In genomic region chr7:157271315-157271990, GRCh38 we compare ENCODE assay signal across 10 cellular contexts.
DNase-seq lines count a peak whose midpoint lies in the region; ATAC-seq and TF ChIP-seq lines count a peak whose summit lies in the region.
"Had no signal": no experiment of that assay in that cellular context is flagged by ENCODE, and none has a peak within 500 bp of the region (broad histone marks: within the 10 kb centered on the region; RNA-seq: fewer than 3 reads in every experiment).

No MANE protein-coding gene starts in this region.

- no peak overlapping the region for H3K4me3 ChIP-seq in PC-3 (ENCODE audit: low read length)
- no peak overlapping the region for H3K4me3 ChIP-seq in esophagus muscularis mucosa
- H3K4me3 ChIP-seq in psoas muscle, result no peak overlapping the region

- DNase-seq in PC-3, result no peak
- no peak for DNase-seq in esophagus muscularis mucosa (ENCODE audit: extremely low spot score)
- no peak for DNase-seq in psoas muscle
- DNase-seq: activated B cell treated with CpG ODN at 0.5 μM for 24 hours, DND-41 had no signal

- no peaks in the 10 kb centered on the region for H3K79me2 ChIP-seq in PC-3 (ENCODE audit: low read length)

- no peak for TF ChIP-seq POLR2A in esophagus muscularis mucosa (IDR thresholded peaks at IDR 0.05; ENCODE audit: low read depth)

- peaks cover 13% of the 10 kb centered on the region for H3K36me3 ChIP-seq in PC-3 (ENCODE audit: low read depth, low read length)
- peaks cover 22 to 50% (median 44%) of the 10 kb centered on the region in 4 donors for H3K36me3 ChIP-seq in esophagus muscularis mucosa
- peaks cover 3 to 45% of the 10 kb centered on the region in 2 donors for H3K36me3 ChIP-seq in psoas muscle (ENCODE audit: insufficient read depth in 1 of 2, low read depth in 1 of 2)

- no peak overlapping the region for H3K4me2 ChIP-seq in PC-3 (ENCODE audit: low read length)

- ATAC-seq in PC-3 (no peak; the same call in 1 of the 2 replicates), psoas muscle (no peak), HG03439 (IDR thresholded peaks at IDR 0.05; ENCODE audit: unreplicated experiment) (no peak), GM21619 (IDR thresholded peaks at IDR 0.05; ENCODE audit: unreplicated experiment) (no peak), HG02571 (IDR thresholded peaks at IDR 0.05; ENCODE audit: unreplicated experiment) (no peak), HG03521 (IDR thresholded peaks at IDR 0.05; ENCODE audit: unreplicated experiment) (no peak)

- CTCF ChIA-PET in PC-3 (lab: Charles Lee), result interaction anchor here (0.6 kb wide), 1 partner anchor 62 kb away, joined by 3 read pairs; no protein-coding TSS in a partner anchor

- TF ChIP-seq CTCF in C4-2B (conservative IDR thresholded peaks at IDR 0.05), result no peak
- no peak for TF ChIP-seq CTCF in PC-3 (conservative IDR thresholded peaks at IDR 0.05; ENCODE audit: low read depth, low read length)
- no peak for TF ChIP-seq CTCF in esophagus muscularis mucosa (IDR thresholded peaks at IDR 0.05)
- no peak for TF ChIP-seq CTCF in psoas muscle (IDR thresholded peaks at IDR 0.05)

- intact Hi-C loops in PC-3 (cut with micrococcal nuclease) (loop anchor here (10.0 kb wide), 1 partner anchor 317 kb away; no protein-coding TSS in a partner anchor), esophagus muscularis mucosa (cut with DNase I) (loop anchor here (5.0 to 10.0 kb wide), 2 partner anchors 116 to 297 kb away; no protein-coding TSS in a partner anchor), psoas muscle (cut with DNase I) (loop anchor here (10.0 kb wide), 2 partner anchors 63 to 133 kb away; partner anchors contain the start of gene DNAJB6 (in 1 of the 2))

- no peaks in the 10 kb centered on the region for H3K9me3 ChIP-seq in PC-3 (ENCODE audit: low read length)
- no peaks in the 10 kb centered on the region for H3K9me3 ChIP-seq in esophagus muscularis mucosa
- no peaks in the 10 kb centered on the region for H3K9me3 ChIP-seq in psoas muscle

- POLR2A ChIA-PET in PC-3 (lab: Charles Lee; ENCODE audit: unreplicated experiment), result no interaction called here

- 89% methylated on average over 15 of the region's 15 CpGs for WGBS in esophagus muscularis mucosa
- 80 to 88% (median 82%) methylated on average over 15 of the region's 15 CpGs for WGBS in psoas muscle, 3 donors

- TF ChIP-seq EP300 in esophagus muscularis mucosa (IDR thresholded peaks at IDR 0.05), result no peak

- H3K27me3 ChIP-seq in PC-3 (ENCODE audit: low read length) (no peaks in the 10 kb centered on the region), esophagus muscularis mucosa (no peaks in the 10 kb centered on the region), psoas muscle (ENCODE audit: insufficient read depth in 3 of 3, low read length in 2 of 3) (no peaks in the 10 kb centered on the region)

- no peaks in the 10 kb centered on the region for H3F3A ChIP-seq in PC-3 (ENCODE audit: low read length, unreplicated experiment)

- BruUV-seq in PC-3 (replicated peaks; lab: Mats Ljungman, UMichigan), result TSS peak; percentile 2

- no peaks in the 10 kb centered on the region for H4K20me1 ChIP-seq in PC-3 (ENCODE audit: low read length)

- H3K27ac ChIP-seq in C4-2B, result peak overlapping the region; percentile 17; the same call in 1 of the 2 replicates
- peak overlapping the region; percentile 38 for H3K27ac ChIP-seq in PC-3 (ENCODE audit: low read length)
- peak overlapping the region; percentile 70 to 85 (median 79) for H3K27ac ChIP-seq in esophagus muscularis mucosa (replicated peaks in 1 of 4)
- peak overlapping the region; percentile 54 for H3K27ac ChIP-seq in psoas muscle

- H2AFZ ChIP-seq in PC-3 (ENCODE audit: low read length), result no peak overlapping the region

- peaks cover 19% of the 10 kb centered on the region for H3K4me1 ChIP-seq in PC-3 (ENCODE audit: insufficient read depth, low read length)
- peaks cover 18 to 31% (median 28%) of the 10 kb centered on the region in 4 donors for H3K4me1 ChIP-seq in esophagus muscularis mucosa
- H3K4me1 ChIP-seq in psoas muscle, result peaks cover 11% of the 10 kb centered on the region

- no peak overlapping the region for H3K9ac ChIP-seq in PC-3 (ENCODE audit: low read length)

- H3K9me2 ChIP-seq in PC-3 (replicated peaks; ENCODE audit: low read length), result no peaks in the 10 kb centered on the region

Comparison
In these comparisons a context has a peak if more than half of its experiments do, and no peak if none do; other contexts are left out.
1. H3K27ac ChIP-seq: peak in every context shown above with its lines; median percentile 79 in esophagus muscularis mucosa; 54 in psoas muscle; 38 in PC-3; 17 in C4-2B.